ENCODE assay signal across 8 cellular contexts in the genomic region with DNA sequence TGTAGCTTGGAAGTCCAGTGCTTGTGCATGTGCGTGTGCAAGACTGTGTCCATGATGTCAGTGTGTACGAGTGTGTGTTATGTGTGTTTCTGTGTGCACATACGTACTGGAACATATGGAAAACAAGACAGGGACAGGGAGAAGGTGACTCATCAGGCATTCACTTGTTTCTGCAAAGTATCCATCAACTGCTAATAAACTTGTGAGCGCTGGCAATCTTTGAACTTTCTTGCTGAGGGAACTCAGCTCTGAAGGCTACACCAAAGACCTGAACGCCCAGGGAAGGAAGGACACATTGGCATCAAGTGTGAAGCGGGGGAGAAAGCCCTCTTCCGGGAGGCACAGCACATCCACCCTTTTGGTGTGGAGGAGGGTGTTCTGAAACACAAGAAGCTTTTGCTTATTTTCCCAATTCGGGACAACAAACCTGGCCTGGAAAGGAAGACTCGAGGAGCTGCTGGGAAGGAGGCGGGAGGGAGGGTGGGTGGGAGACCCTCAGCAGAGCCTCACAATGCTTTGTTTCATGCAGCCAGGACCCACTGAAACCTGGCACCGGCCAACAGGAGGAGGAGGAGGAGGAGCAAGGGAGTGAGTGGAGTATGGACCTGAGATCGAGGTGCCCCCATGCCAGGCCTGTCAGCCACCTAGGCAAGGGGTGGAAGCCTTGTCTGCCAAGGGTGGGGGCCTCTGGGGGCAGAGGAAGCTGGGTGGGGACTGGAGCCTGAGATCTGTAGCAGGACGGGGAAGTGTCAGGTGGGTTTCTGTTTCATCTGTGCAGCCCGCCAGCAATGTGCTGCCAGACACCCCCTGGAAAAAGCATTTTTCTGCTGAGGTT. TPM values are rescaled to one million over a fixed set of nuclear protein-coding genes. Genes with fewer than 3 reads are reported as not detected.
DNase-seq lines count a peak whose midpoint lies in the region; ATAC-seq and TF ChIP-seq lines count a peak whose summit lies in the region.

No MANE protein-coding gene starts in this region.

- in situ Hi-C loops in ACHN (cut with HindIII; ENCODE audit: low pct_ligation_motif_present, low pct_unique_long_range_greater_than_20kb, low sequenced_read_pairs), result no loop called here

- no peak for TF ChIP-seq CTCF in DND-41 (IDR thresholded peaks at IDR 0.05; ENCODE audit: borderline replicate concordance, extremely low read depth, low read length, poor library complexity, severe bottlenecking)
- TF ChIP-seq CTCF in neural progenitor cell (IDR thresholded peaks at IDR 0.05), result no peak

- H3K36me3 ChIP-seq in DND-41 (ENCODE audit: insufficient read depth, low read length) (no peaks in the 10 kb centered on the region), neural progenitor cell (no peaks in the 10 kb centered on the region)

- no peak overlapping the region for H3K27ac ChIP-seq in DND-41 (ENCODE audit: low read length)
- H3K27ac ChIP-seq in neural progenitor cell, result no peak overlapping the region

- peak overlapping the region; percentile 75 for H3K4me3 Mint-ChIP-seq in central memory CD8-positive, alpha-beta T cell
- H3K4me3 Mint-ChIP-seq in neural progenitor cell, result no peak overlapping the region

- ATAC-seq in DND-41 (ENCODE audit: insufficient read depth, low read depth) (peak; percentile 27; the same call in 1 of the 3 replicates), HG03108 (IDR thresholded peaks at IDR 0.05; ENCODE audit: unreplicated experiment) (no peak), HG03039 (IDR thresholded peaks at IDR 0.05; ENCODE audit: unreplicated experiment) (no peak)
- ATAC-seq in central memory CD8-positive, alpha-beta T cell (replicated peaks; ENCODE audit: extremely low read depth, poor library complexity, severe bottlenecking), result no peak

- H3K9ac ChIP-seq in DND-41 (ENCODE audit: low read depth, low read length) (no peak overlapping the region), neural progenitor cell (no peak overlapping the region)

- H4K20me1 ChIP-seq in DND-41 (ENCODE audit: insufficient read depth, low read length) (0 out of 2 replicates have a peak, but pooled peaks cover 14% of the 10 kb centered on the region), neural progenitor cell (ENCODE audit: low read depth) (no peaks in the 10 kb centered on the region)

- H3K4me2 ChIP-seq in DND-41 (ENCODE audit: insufficient read depth, low read length) (no peak overlapping the region), neural progenitor cell (no peak overlapping the region)

- no peaks in the 10 kb centered on the region for H3K27me3 Mint-ChIP-seq in central memory CD8-positive, alpha-beta T cell
- H3K27me3 Mint-ChIP-seq in neural progenitor cell (ENCODE audit: insufficient read depth, low read depth), result peaks cover 2% of the 10 kb centered on the region

- H3K4me1 Mint-ChIP-seq in central memory CD8-positive, alpha-beta T cell, result peaks cover 71% of the 10 kb centered on the region
- peaks cover 66% of the 10 kb centered on the region for H3K4me1 Mint-ChIP-seq in neural progenitor cell

- H3F3A ChIP-seq in neural progenitor cell (ENCODE audit: low read depth), result no peaks in the 10 kb centered on the region

- H3K9me3 Mint-ChIP-seq in central memory CD8-positive, alpha-beta T cell, result no peaks in the 10 kb centered on the region
- no peaks in the 10 kb centered on the region for H3K9me3 Mint-ChIP-seq in neural progenitor cell

- peak overlapping the region; percentile 96 for H3K27ac Mint-ChIP-seq in central memory CD8-positive, alpha-beta T cell (ENCODE audit: low read depth)
- H3K27ac Mint-ChIP-seq in neural progenitor cell, result peak overlapping the region; percentile 61

- H3K36me3 Mint-ChIP-seq in central memory CD8-positive, alpha-beta T cell (ENCODE audit: insufficient read depth), result peaks cover 61% of the 10 kb centered on the region
- H3K36me3 Mint-ChIP-seq in neural progenitor cell, result peaks cover 22% of the 10 kb centered on the region

- H3K4me1 ChIP-seq in DND-41 (ENCODE audit: insufficient read depth, low read length) (peaks cover 25% of the 10 kb centered on the region), neural progenitor cell (peaks cover 29% of the 10 kb centered on the region)

- H2AFZ ChIP-seq in DND-41 (ENCODE audit: low read depth, low read length) (no peak overlapping the region), neural progenitor cell (replicated peaks) (no peak overlapping the region)

- peak; percentile 45 for DNase-seq in DND-41
- DNase-seq in HT-29 (ENCODE audit: low spot score), result peak; percentile 58
- DNase-seq in central memory CD8-positive, alpha-beta T cell (ENCODE audit: low spot score in 2 of 2), result no peak
- DNase-seq in neural progenitor cell (ENCODE audit: low spot score), result no peak
- no peak for DNase-seq in ACHN
- no peak for DNase-seq in NCI-H1694 treated with DMSO at 0.1 percent for 48 hours (lab: John Stamatoyannopoulos, UW)

- no peaks in the 10 kb centered on the region for H3K27me3 ChIP-seq in DND-41 (ENCODE audit: insufficient read depth, low read length, poor library complexity)
- no peaks in the 10 kb centered on the region for H3K27me3 ChIP-seq in neural progenitor cell

- H3K4me3 ChIP-seq in DND-41 (ENCODE audit: low read depth in 1 of 2, low read length in 2 of 2) (no peak overlapping the region), neural progenitor cell (no peak overlapping the region)

- no peaks in the 10 kb centered on the region for H3K9me3 ChIP-seq in DND-41 (ENCODE audit: insufficient read depth, low read length, severe bottlenecking)
- H3K9me3 ChIP-seq in neural progenitor cell (ENCODE audit: low read depth), result no peaks in the 10 kb centered on the region

- H3K79me2 ChIP-seq in DND-41 (ENCODE audit: insufficient read depth, low read length), result peaks cover 17% of the 10 kb centered on the region
- H3K79me2 ChIP-seq in neural progenitor cell (ENCODE audit: low read depth), result no peaks in the 10 kb centered on the region

RNA-seq across cellular contexts. Expression of gene SMAD7, which starts 26.8 kb away (rescaled TPM):
- 70.8 and 72.3 TPM in 2 replicates for total RNA-seq in HT-29 (2014; rRNA removed; shearing (Covaris generic))
- 1.1 and 2.0 TPM in 2 replicates for total RNA-seq in neural progenitor cell (ENCODE audit: low replicate concordance)

Comparison
In these comparisons a context has a peak if more than half of its experiments do, and no peak if none do; other contexts are left out.
1. DNase-seq: peak in DND-41 (single experiment) and HT-29 (single experiment); none in central memory CD8-positive, alpha-beta T cell (0 of 2), neural progenitor cell (single experiment), ACHN (single experiment) and NCI-H1694 treated with DMSO at 0.1 percent for 48 hours (single experiment).
2. RNA of gene SMAD7, which starts 26.8 kb away (total RNA-seq): 70.8 to 72.3 TPM in HT-29; 1.1 to 2.0 TPM in neural progenitor cell; every median in the first group is over 10 times any median in the second.